ENCODE assay signal across 1 cellular context in the genomic region with DNA sequence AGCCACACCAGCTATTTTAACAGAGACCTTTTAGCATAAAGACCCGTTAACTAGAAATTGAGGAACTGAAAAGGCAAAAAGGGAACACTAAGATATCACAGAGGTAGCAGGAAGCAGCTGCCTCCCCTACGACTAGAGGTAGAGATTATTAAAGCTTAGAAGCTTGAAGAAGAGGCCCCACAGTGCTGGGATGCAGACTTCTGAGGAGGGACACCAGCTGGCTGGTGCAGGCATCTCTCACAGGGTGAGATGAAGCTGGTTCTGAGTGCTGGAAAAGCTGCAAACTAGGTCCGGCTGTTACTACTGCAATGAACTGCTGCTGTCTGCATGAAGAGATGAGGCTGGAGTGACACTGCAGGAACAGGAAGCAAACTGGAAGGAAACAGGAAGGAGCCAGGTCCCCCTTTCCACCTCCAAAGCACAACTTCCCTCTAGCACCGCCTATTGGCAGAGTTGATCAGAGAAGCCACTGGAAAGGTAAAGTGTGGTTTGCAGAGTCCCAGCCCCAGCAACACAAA.
TF ChIP-seq lines count a peak whose summit lies in the region.

No MANE protein-coding gene starts in this region.

TF ChIP-seq in GM12878, 131 proteins besides CTCF, POLR2A, EP300 and RAD21 (continued from another document):
- TF ChIP-seq ETV6 (conservative IDR thresholded peaks at IDR 0.05 in 1 of 2, IDR thresholded peaks at IDR 0.05 in 1 of 2; ENCODE audit: borderline replicate concordance in 1 of 2, low read depth in 1 of 2) (peak in 1 of 2 experiments; percentile 95; a peak in 2 of 4 replicates), RBBP5 (conservative IDR thresholded peaks at IDR 0.05) (no peak), CHD4 (IDR thresholded peaks at IDR 0.05) (no peak), NR2F1 (conservative IDR thresholded peaks at IDR 0.05) (no peak), ZNF622 (IDR thresholded peaks at IDR 0.05) (no peak), FOS (IDR thresholded peaks at IDR 0.05; ENCODE audit: borderline replicate concordance, extremely low read depth, insufficient read length) (no peak), KDM1A (IDR thresholded peaks at IDR 0.05; ENCODE audit: borderline replicate concordance) (no peak), SPI1 (IDR thresholded peaks at IDR 0.05; ENCODE audit: borderline replicate concordance, insufficient read depth, low read depth, low read length) (peak; percentile 98), SMARCA5 (IDR thresholded peaks at IDR 0.05) (0 out of 2 replicates have a peak, but pooled peaks have one; percentile 27), BRCA1 (IDR thresholded peaks at IDR 0.05; ENCODE audit: low read depth, low read length) (no peak), CEBPZ (IDR thresholded peaks at IDR 0.05; ENCODE audit: low read depth, low read length) (no peak), EGR1 (IDR thresholded peaks at IDR 0.05; ENCODE audit: borderline replicate concordance in 1 of 2, low read depth in 2 of 2, low read length in 2 of 2) (peak in 1 of 2 experiments; percentile 44; a peak in 1 of 3 replicates), POLR2AphosphoS2 (IDR thresholded peaks at IDR 0.05; ENCODE audit: low read depth, low read length) (no peak), NFIC (IDR thresholded peaks at IDR 0.05; ENCODE audit: low read depth, low read length) (peak; percentile 39; the same call in 1 of the 2 replicates), CHD2 (IDR thresholded peaks at IDR 0.05; ENCODE audit: borderline replicate concordance, low read depth, low read length) (0 out of 2 replicates have a peak, but pooled peaks have one; percentile 29), JUND (IDR thresholded peaks at IDR 0.05; ENCODE audit: low read depth, low read length) (no peak), GABPA (IDR thresholded peaks at IDR 0.05; ENCODE audit: low read depth) (peak; percentile 62), YY1 (IDR thresholded peaks at IDR 0.05; ENCODE audit: low read depth, low read length) (0 out of 2 replicates have a peak, but pooled peaks have one; percentile 23), NR2C2 (IDR thresholded peaks at IDR 0.05; ENCODE audit: borderline replicate concordance, control insufficient read depth, insufficient read length, low read depth) (no peak), ZZZ3 (IDR thresholded peaks at IDR 0.05; ENCODE audit: control insufficient read depth, insufficient read length, low read depth) (no peak), SMAD1 (IDR thresholded peaks at IDR 0.05; ENCODE audit: low read depth, partially characterized antibody) (no peak), PAX8 (IDR thresholded peaks at IDR 0.05) (no peak), POLR2AphosphoS5 (IDR thresholded peaks at IDR 0.05; ENCODE audit: low read length) (no peak), MTA2 (IDR thresholded peaks at IDR 0.05; ENCODE audit: low read depth) (peak; percentile 51), PAX5 (IDR thresholded peaks at IDR 0.05; ENCODE audit: borderline replicate concordance, low read depth, low read length) (no peak), JUNB (IDR thresholded peaks at IDR 0.05) (no peak), ZNF274 (IDR thresholded peaks at IDR 0.05; ENCODE audit: insufficient read depth, insufficient read length) (no peak), CEBPB (IDR thresholded peaks at IDR 0.05; ENCODE audit: borderline replicate concordance in 1 of 2, low read depth in 2 of 2, low read length in 2 of 2) (no peak), ZBED1 (IDR thresholded peaks at IDR 0.05; ENCODE audit: borderline replicate concordance) (no peak), HSF1 (IDR thresholded peaks at IDR 0.05; ENCODE audit: low read depth, low read length) (no peak)
- TF ChIP-seq, protein P1, sequence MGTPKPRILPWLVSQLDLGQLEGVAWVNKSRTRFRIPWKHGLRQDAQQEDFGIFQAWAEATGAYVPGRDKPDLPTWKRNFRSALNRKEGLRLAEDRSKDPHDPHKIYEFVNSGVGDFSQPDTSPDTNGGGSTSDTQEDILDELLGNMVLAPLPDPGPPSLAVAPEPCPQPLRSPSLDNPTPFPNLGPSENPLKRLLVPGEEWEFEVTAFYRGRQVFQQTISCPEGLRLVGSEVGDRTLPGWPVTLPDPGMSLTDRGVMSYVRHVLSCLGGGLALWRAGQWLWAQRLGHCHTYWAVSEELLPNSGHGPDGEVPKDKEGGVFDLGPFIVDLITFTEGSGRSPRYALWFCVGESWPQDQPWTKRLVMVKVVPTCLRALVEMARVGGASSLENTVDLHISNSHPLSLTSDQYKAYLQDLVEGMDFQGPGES (IDR thresholded peaks at IDR 0.05): no peak
- TF ChIP-seq, protein P2, sequence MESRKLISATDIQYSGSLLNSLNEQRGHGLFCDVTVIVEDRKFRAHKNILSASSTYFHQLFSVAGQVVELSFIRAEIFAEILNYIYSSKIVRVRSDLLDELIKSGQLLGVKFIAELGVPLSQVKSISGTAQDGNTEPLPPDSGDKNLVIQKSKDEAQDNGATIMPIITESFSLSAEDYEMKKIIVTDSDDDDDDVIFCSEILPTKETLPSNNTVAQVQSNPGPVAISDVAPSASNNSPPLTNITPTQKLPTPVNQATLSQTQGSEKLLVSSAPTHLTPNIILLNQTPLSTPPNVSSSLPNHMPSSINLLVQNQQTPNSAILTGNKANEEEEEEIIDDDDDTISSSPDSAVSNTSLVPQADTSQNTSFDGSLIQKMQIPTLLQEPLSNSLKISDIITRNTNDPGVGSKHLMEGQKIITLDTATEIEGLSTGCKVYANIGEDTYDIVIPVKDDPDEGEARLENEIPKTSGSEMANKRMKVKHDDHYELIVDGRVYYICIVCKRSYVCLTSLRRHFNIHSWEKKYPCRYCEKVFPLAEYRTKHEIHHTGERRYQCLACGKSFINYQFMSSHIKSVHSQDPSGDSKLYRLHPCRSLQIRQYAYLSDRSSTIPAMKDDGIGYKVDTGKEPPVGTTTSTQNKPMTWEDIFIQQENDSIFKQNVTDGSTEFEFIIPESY (IDR thresholded peaks at IDR 0.05): no peak
- TF ChIP-seq, protein P3, sequence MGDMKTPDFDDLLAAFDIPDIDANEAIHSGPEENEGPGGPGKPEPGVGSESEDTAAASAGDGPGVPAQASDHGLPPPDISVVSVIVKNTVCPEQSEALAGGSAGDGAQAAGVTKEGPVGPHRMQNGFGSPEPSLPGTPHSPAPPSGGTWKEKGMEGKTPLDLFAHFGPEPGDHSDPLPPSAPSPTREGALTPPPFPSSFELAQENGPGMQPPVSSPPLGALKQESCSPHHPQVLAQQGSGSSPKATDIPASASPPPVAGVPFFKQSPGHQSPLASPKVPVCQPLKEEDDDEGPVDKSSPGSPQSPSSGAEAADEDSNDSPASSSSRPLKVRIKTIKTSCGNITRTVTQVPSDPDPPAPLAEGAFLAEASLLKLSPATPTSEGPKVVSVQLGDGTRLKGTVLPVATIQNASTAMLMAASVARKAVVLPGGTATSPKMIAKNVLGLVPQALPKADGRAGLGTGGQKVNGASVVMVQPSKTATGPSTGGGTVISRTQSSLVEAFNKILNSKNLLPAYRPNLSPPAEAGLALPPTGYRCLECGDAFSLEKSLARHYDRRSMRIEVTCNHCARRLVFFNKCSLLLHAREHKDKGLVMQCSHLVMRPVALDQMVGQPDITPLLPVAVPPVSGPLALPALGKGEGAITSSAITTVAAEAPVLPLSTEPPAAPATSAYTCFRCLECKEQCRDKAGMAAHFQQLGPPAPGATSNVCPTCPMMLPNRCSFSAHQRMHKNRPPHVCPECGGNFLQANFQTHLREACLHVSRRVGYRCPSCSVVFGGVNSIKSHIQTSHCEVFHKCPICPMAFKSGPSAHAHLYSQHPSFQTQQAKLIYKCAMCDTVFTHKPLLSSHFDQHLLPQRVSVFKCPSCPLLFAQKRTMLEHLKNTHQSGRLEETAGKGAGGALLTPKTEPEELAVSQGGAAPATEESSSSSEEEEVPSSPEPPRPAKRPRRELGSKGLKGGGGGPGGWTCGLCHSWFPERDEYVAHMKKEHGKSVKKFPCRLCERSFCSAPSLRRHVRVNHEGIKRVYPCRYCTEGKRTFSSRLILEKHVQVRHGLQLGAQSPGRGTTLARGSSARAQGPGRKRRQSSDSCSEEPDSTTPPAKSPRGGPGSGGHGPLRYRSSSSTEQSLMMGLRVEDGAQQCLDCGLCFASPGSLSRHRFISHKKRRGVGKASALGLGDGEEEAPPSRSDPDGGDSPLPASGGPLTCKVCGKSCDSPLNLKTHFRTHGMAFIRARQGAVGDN (IDR thresholded peaks at IDR 0.05): no peak
- TF ChIP-seq, protein P4, sequence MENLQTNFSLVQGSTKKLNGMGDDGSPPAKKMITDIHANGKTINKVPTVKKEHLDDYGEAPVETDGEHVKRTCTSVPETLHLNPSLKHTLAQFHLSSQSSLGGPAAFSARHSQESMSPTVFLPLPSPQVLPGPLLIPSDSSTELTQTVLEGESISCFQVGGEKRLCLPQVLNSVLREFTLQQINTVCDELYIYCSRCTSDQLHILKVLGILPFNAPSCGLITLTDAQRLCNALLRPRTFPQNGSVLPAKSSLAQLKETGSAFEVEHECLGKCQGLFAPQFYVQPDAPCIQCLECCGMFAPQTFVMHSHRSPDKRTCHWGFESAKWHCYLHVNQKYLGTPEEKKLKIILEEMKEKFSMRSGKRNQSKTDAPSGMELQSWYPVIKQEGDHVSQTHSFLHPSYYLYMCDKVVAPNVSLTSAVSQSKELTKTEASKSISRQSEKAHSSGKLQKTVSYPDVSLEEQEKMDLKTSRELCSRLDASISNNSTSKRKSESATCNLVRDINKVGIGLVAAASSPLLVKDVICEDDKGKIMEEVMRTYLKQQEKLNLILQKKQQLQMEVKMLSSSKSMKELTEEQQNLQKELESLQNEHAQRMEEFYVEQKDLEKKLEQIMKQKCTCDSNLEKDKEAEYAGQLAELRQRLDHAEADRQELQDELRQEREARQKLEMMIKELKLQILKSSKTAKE (IDR thresholded peaks at IDR 0.05; ENCODE audit: low read depth, poor library complexity, severe bottlenecking): no peak
TF ChIP-seq in GM12878: peak in this region for 25.
